Comparison of ENCODE assay signal across 15 cellular contexts in the genomic region with DNA sequence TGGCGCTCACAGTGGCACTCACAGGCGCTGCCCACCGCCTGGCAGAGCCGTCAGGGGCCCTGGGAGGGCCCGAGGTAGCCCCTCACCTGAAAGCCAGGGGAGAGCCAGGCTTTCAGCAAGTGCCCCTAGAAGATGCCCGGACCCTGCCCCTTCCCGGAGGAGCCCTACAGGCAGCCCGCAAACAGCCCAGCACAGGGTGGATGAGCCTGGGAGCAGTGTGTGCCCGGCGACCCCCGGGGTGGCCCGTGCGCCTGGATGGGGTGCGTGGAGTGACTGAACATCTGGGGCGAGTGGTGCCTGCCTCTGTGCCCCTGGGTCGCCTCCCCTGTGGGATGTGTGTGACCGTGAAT. TPM values are rescaled to one million over a fixed set of nuclear protein-coding genes. Genes with fewer than 3 reads are reported as not detected.
A peak's percentile ranks its signal among the peaks of the same experiment; 100 is the strongest.
DNase-seq lines count a peak whose midpoint lies in the region; ATAC-seq, FAIRE-seq and TF ChIP-seq lines count a peak whose summit lies in the region.
"Had no signal": no experiment of that assay in that cellular context is flagged by ENCODE, and none has a peak within 500 bp of the region (broad histone marks: within the 10 kb centered on the region; RNA-seq: fewer than 3 reads in every experiment).

No MANE protein-coding gene starts in this region.

- no peak overlapping the region for H3K27ac Mint-ChIP-seq in GM23338
- peak overlapping the region; percentile 66 for H3K27ac Mint-ChIP-seq in astrocyte (ENCODE audit: unreplicated experiment)
- peak overlapping the region in 1 of 3 experiments; percentile 52 for H3K27ac Mint-ChIP-seq in nephron
- H3K27ac Mint-ChIP-seq in CD8-positive, alpha-beta memory T cell = peak overlapping the region in 2 of 8 donors; percentile 71 to 80

- H3K36me3 Mint-ChIP-seq in GM23338 (ENCODE audit: low read depth) = peaks cover 2% of the 10 kb centered on the region; the same call in 1 of the 3 replicates
- H3K36me3 Mint-ChIP-seq in astrocyte (ENCODE audit: low read depth, unreplicated experiment) = peaks cover 3% of the 10 kb centered on the region
- H3K36me3 Mint-ChIP-seq in nephron (ENCODE audit: low read depth) = no peaks in the 10 kb centered on the region
- H3K36me3 Mint-ChIP-seq in CD8-positive, alpha-beta memory T cell = no peaks in the 10 kb centered on the region

- peak; percentile 4; the same call in 2 of the 3 replicates for ATAC-seq in GM23338
- ATAC-seq: body of pancreas had no signal

- POLR2A ChIA-PET in OCI-LY7 (lab: Charles Lee) = no interaction called here
- POLR2A ChIA-PET in CD8-positive, alpha-beta memory T cell (lab: Charles Lee) = interaction anchor here (0.5 to 0.6 kb wide), 2 partner anchors 34 to 58 kb away, joined by 3 to 5 read pairs; a partner anchor contains a TSS

- CTCF ChIA-PET in OCI-LY7 (lab: Charles Lee; ENCODE audit: unreplicated experiment) = no interaction called here
- CTCF ChIA-PET in CD8-positive, alpha-beta memory T cell (lab: Charles Lee) = interaction anchor here (0.7 kb wide), 1 partner anchor 119 kb away, joined by 3 read pairs; no protein-coding TSS in a partner anchor

- H3K9me3 Mint-ChIP-seq in GM23338 (no peaks in the 10 kb centered on the region; the same call in 2 of the 3 replicates), astrocyte (ENCODE audit: unreplicated experiment) (no peaks in the 10 kb centered on the region), nephron (no peaks in the 10 kb centered on the region)
- no peaks in the 10 kb centered on the region for H3K9me3 Mint-ChIP-seq in CD8-positive, alpha-beta memory T cell

- H3K27ac ChIP-seq in GM23338 (ENCODE audit: low read depth) = no peak overlapping the region
- no peak overlapping the region for H3K27ac ChIP-seq in astrocyte (ENCODE audit: low read depth, low read length)
- no peak overlapping the region for H3K27ac ChIP-seq in OCI-LY7 (ENCODE audit: low read depth, low read length, poor library complexity, severe bottlenecking)
- H3K27ac ChIP-seq in CD8-positive, alpha-beta memory T cell (ENCODE audit: low read depth, low read length) = no peak overlapping the region
- no peak overlapping the region for H3K27ac ChIP-seq in WERI-Rb-1
- H3K27ac ChIP-seq: body of pancreas, C4-2B, ovary had no signal

- DNase-seq in GM23338 (ENCODE audit: low spot score) (no peak), astrocyte (ENCODE audit: low read depth) (no peak), OCI-LY7 (ENCODE audit: low spot score) (no peak), WERI-Rb-1 (no peak)
- no peak for DNase-seq in CD8-positive, alpha-beta memory T cell
- DNase-seq: body of pancreas, NCI-H1048, NCI-H748 treated with DMSO at 0.1 percent for 48 hours, ovary had no signal

- H3K4me2 ChIP-seq in GM23338 (peak overlapping the region; percentile 96), astrocyte (ENCODE audit: low read length) (peak overlapping the region; percentile 41), OCI-LY7 (ENCODE audit: low read length) (no peak overlapping the region)

- H3F3A ChIP-seq in GM23338 (replicated peaks; ENCODE audit: low read depth) = peaks cover 34% of the 10 kb centered on the region

- H3K27me3 Mint-ChIP-seq in GM23338 (ENCODE audit: insufficient read depth, low read depth, poor library complexity) (peaks cover 83% of the 10 kb centered on the region), astrocyte (ENCODE audit: low read depth, unreplicated experiment) (peaks cover 62% of the 10 kb centered on the region), nephron (ENCODE audit: low read depth) (peaks cover 85% of the 10 kb centered on the region)
- peaks cover 36 to 57% of the 10 kb centered on the region in 2 donors for H3K27me3 Mint-ChIP-seq in CD8-positive, alpha-beta memory T cell

- H3K9me3 ChIP-seq in astrocyte (ENCODE audit: insufficient read depth, low read depth, low read length) (no peaks in the 10 kb centered on the region), OCI-LY7 (ENCODE audit: low read length) (no peaks in the 10 kb centered on the region), WERI-Rb-1 (ENCODE audit: severe bottlenecking) (no peaks in the 10 kb centered on the region)
- H3K9me3 ChIP-seq in CD8-positive, alpha-beta memory T cell (ENCODE audit: low read length) = no peaks in the 10 kb centered on the region
- H3K9me3 ChIP-seq: body of pancreas, ovary, tibial nerve had no signal

- intact Hi-C loops in OCI-LY7 (cut with micrococcal nuclease; ENCODE audit: unreplicated experiment) = no loop called here

- H3K36me3 ChIP-seq in GM23338 (ENCODE audit: insufficient read depth) = no peaks in the 10 kb centered on the region
- no peaks in the 10 kb centered on the region for H3K36me3 ChIP-seq in astrocyte (ENCODE audit: insufficient read depth, low read length)
- H3K36me3 ChIP-seq in OCI-LY7 (ENCODE audit: insufficient read depth, low read length) = no peaks in the 10 kb centered on the region
- no peaks in the 10 kb centered on the region for H3K36me3 ChIP-seq in CD8-positive, alpha-beta memory T cell (ENCODE audit: insufficient read depth, low read length)
- peaks cover 2% of the 10 kb centered on the region; the same call in 1 of the 2 replicates for H3K36me3 ChIP-seq in WERI-Rb-1
- H3K36me3 ChIP-seq: ovary, tibial nerve had no signal

- H3K4me3 ChIP-seq in GM23338 (peak overlapping the region; percentile 57), astrocyte (ENCODE audit: insufficient read depth, low read depth, low read length) (no peak overlapping the region), OCI-LY7 (ENCODE audit: low read depth, low read length, poor library complexity, severe bottlenecking) (no peak overlapping the region), WERI-Rb-1 (ENCODE audit: low read depth, low read length) (no peak overlapping the region)
- no peak overlapping the region for H3K4me3 ChIP-seq in CD8-positive, alpha-beta memory T cell (ENCODE audit: low read length)
- H3K4me3 ChIP-seq: body of pancreas, ovary had no signal

- H3K4me1 Mint-ChIP-seq in GM23338 (peaks cover 39% of the 10 kb centered on the region), astrocyte (ENCODE audit: low read depth, unreplicated experiment) (peaks cover 5% of the 10 kb centered on the region), nephron (peaks cover 20% of the 10 kb centered on the region)
- H3K4me1 Mint-ChIP-seq in CD8-positive, alpha-beta memory T cell = peaks cover 7 to 30% (median 8%) of the 10 kb centered on the region in 3 donors

- H3K4me3 Mint-ChIP-seq in GM23338 (peak overlapping the region; percentile 67), astrocyte (ENCODE audit: unreplicated experiment) (peak overlapping the region; percentile 86), nephron (peak overlapping the region; percentile 69 to 77 (median 75))
- H3K4me3 Mint-ChIP-seq in CD8-positive, alpha-beta memory T cell = peak overlapping the region in 3 of 7 donors; percentile 32 to 75 (median 59)

- no peaks in the 10 kb centered on the region for H3K9me2 ChIP-seq in GM23338 (ENCODE audit: insufficient read depth)
- H3K9me2 ChIP-seq in OCI-LY7 (ENCODE audit: insufficient read depth, low read length) = no peaks in the 10 kb centered on the region

- H3K4me1 ChIP-seq in GM23338 (ENCODE audit: insufficient read depth) = peaks cover 42% of the 10 kb centered on the region
- peaks cover 3% of the 10 kb centered on the region for H3K4me1 ChIP-seq in astrocyte (ENCODE audit: insufficient read depth, low read length)
- no peaks in the 10 kb centered on the region for H3K4me1 ChIP-seq in OCI-LY7 (ENCODE audit: insufficient read depth, low read length, poor library complexity, severe bottlenecking)
- peaks cover 4% of the 10 kb centered on the region for H3K4me1 ChIP-seq in CD8-positive, alpha-beta memory T cell (ENCODE audit: insufficient read depth, low read length)

- no TSS peak for BruUV-seq in OCI-LY7 (replicated peaks; lab: Mats Ljungman, UMichigan)

- no peak overlapping the region for H3K9ac ChIP-seq in astrocyte (ENCODE audit: low read length)

- FAIRE-seq in astrocyte (lab: Jason Lieb, UNC) = no peak
- FAIRE-seq: keratinocyte had no signal

- H3K79me2 ChIP-seq in GM23338 (replicated peaks; ENCODE audit: insufficient read depth) (no peaks in the 10 kb centered on the region), astrocyte (ENCODE audit: insufficient read depth, low read length) (no peaks in the 10 kb centered on the region), OCI-LY7 (ENCODE audit: insufficient read depth, low read depth, low read length) (no peaks in the 10 kb centered on the region)

- 0 out of 2 replicates have a peak, but pooled peaks cover 7% of the 10 kb centered on the region for H4K20me1 ChIP-seq in GM23338 (replicated peaks; ENCODE audit: insufficient read depth)
- peaks cover 12% of the 10 kb centered on the region for H4K20me1 ChIP-seq in astrocyte (ENCODE audit: insufficient read depth, low read length)
- H4K20me1 ChIP-seq in OCI-LY7 (ENCODE audit: insufficient read depth, low read length) = no peaks in the 10 kb centered on the region

- H2AFZ ChIP-seq in GM23338 (no peak overlapping the region), astrocyte (ENCODE audit: low read depth, low read length) (no peak overlapping the region), OCI-LY7 (ENCODE audit: low read length) (no peak overlapping the region)

- H3K27me3 ChIP-seq in GM23338 (ENCODE audit: insufficient read depth) (peaks cover 92% of the 10 kb centered on the region), astrocyte (ENCODE audit: insufficient read depth, low read length) (peaks cover 44% of the 10 kb centered on the region), WERI-Rb-1 (ENCODE audit: insufficient read depth, low read depth, severe bottlenecking) (peaks cover 30% of the 10 kb centered on the region)
- H3K27me3 ChIP-seq in CD8-positive, alpha-beta memory T cell (ENCODE audit: insufficient read depth, low read length, poor library complexity, severe bottlenecking) = peaks cover 53% of the 10 kb centered on the region

- TF ChIP-seq CTCF in GM23338 (conservative IDR thresholded peaks at IDR 0.05; ENCODE audit: low read depth in 2 of 2) (no peak), astrocyte (IDR thresholded peaks at IDR 0.05; ENCODE audit: insufficient read depth, low read depth, low read length) (no peak), nephron (IDR thresholded peaks at IDR 0.05; ENCODE audit: unreplicated experiment in 3 of 3) (no peak), OCI-LY7 (conservative IDR thresholded peaks at IDR 0.05; ENCODE audit: low read length) (no peak), WERI-Rb-1 (IDR thresholded peaks at IDR 0.05; ENCODE audit: low read depth, low read length) (no peak)

RNA-seq across cellular contexts. Expression of a gene that starts 1.4 kb away (rescaled TPM):
- 17.1 and 18.1 TPM in 2 replicates for total RNA-seq in GM23338 (2014; rRNA removed; shearing (Covaris generic))
- 19.7 and 22.9 TPM in 2 replicates for polyA plus RNA-seq in GM23338 (2016; fragmentation: Nextera tagmentation; extraction: Ambion mirVana)
- total RNA-seq in astrocyte = 18.5 and 53.1 TPM in 2 replicates
- 0.82 TPM in 1 of 2 replicates, not detected in the other for total RNA-seq in OCI-LY7 (2014; rRNA removed; shearing (Covaris generic))
- 1.3 and 1.5 TPM in 2 replicates for total RNA-seq in OCI-LY7 (2022)
- not detected for total RNA-seq in CD8-positive, alpha-beta memory T cell
- not detected for polyA plus RNA-seq in CD8-positive, alpha-beta memory T cell
- total RNA-seq: T-helper 1 cell treated with Interleukin-12 subunit alpha and Interleukin-12 subunit beta and Interleukin-4 antibody, amounts not matched to agents 30 ng/mL and 1 ng/mL, for 36 hours had no signal

RNA-seq across cellular contexts. Expression of a gene that starts 7.5 kb away (rescaled TPM):
- 6.8 and 9.8 TPM in 2 replicates for total RNA-seq in GM23338 (2014; rRNA removed; shearing (Covaris generic))
- 15.7 and 16.2 TPM in 2 replicates for polyA plus RNA-seq in GM23338 (2016; fragmentation: Nextera tagmentation; extraction: Ambion mirVana)
- total RNA-seq in astrocyte (5.6 and 8.8 TPM in 2 replicates), OCI-LY7 (2022) (0.84 and 0.89 TPM in 2 replicates)
- total RNA-seq in OCI-LY7 (2014; rRNA removed; shearing (Covaris generic)) = 0.33 and 1.0 TPM in 2 replicates
- not detected for total RNA-seq in CD8-positive, alpha-beta memory T cell
- not detected for polyA plus RNA-seq in CD8-positive, alpha-beta memory T cell
- total RNA-seq: activated CD8-positive, alpha-beta memory T cell treated with anti-CD3 and anti-CD28 coated beads for 36 hours had no signal
- polyA plus RNA-seq: keratinocyte had no signal

RNA-seq across cellular contexts. Expression of a gene that starts 16.6 kb away (rescaled TPM):
- total RNA-seq in GM23338 (2014; rRNA removed; shearing (Covaris generic)) = 121 and 124 TPM in 2 replicates
- polyA plus RNA-seq in GM23338 (2016; fragmentation: Nextera tagmentation; extraction: Ambion mirVana) = 135 and 138 TPM in 2 replicates
- total RNA-seq in astrocyte = 47.4 and 54.6 TPM in 2 replicates
- 122 and 126 TPM in 2 replicates for total RNA-seq in OCI-LY7 (2014; rRNA removed; shearing (Covaris generic))
- total RNA-seq in OCI-LY7 (2022) = 84.6 and 88.8 TPM in 2 replicates
- 100 to 1,000 TPM; 107 to 110 TPM for total RNA-seq in CD8-positive, alpha-beta memory T cell
- polyA plus RNA-seq in CD8-positive, alpha-beta memory T cell = 169 TPM

RNA-seq across cellular contexts. Expression of a gene that starts 31.7 kb away (rescaled TPM):
- 11.2 and 13.7 TPM in 2 replicates for total RNA-seq in GM23338 (2014; rRNA removed; shearing (Covaris generic))
- polyA plus RNA-seq in GM23338 (2016; fragmentation: Nextera tagmentation; extraction: Ambion mirVana) = 3.6 and 6.4 TPM in 2 replicates
- total RNA-seq in astrocyte = 4.4 and 6.0 TPM in 2 replicates
- 0.75 and 1.0 TPM in 2 replicates for total RNA-seq in OCI-LY7 (2014; rRNA removed; shearing (Covaris generic))
- 7.9 and 8.9 TPM in 2 replicates for total RNA-seq in OCI-LY7 (2022)
- 10 to 100 TPM; 12.4 to 12.8 TPM for total RNA-seq in CD8-positive, alpha-beta memory T cell
- polyA plus RNA-seq in CD8-positive, alpha-beta memory T cell = 5.1 TPM

RNA-seq across cellular contexts. Expression of a gene that starts 33.5 kb away (rescaled TPM):
- 627 and 649 TPM in 2 replicates for total RNA-seq in GM23338 (2014; rRNA removed; shearing (Covaris generic))
- polyA plus RNA-seq in GM23338 (2016; fragmentation: Nextera tagmentation; extraction: Ambion mirVana) = 1,301 and 1,361 TPM in 2 replicates
- 1,213 and 1,287 TPM in 2 replicates for total RNA-seq in astrocyte
- 1,188 and 1,580 TPM in 2 replicates for total RNA-seq in OCI-LY7 (2014; rRNA removed; shearing (Covaris generic))
- total RNA-seq in OCI-LY7 (2022) = 1,496 and 1,653 TPM in 2 replicates
- 1,000 to 10,000 TPM; 1,684 to 1,700 TPM for total RNA-seq in CD8-positive, alpha-beta memory T cell
- polyA plus RNA-seq in CD8-positive, alpha-beta memory T cell = 1,487 TPM
